ENCODE assay signal across 24 cellular contexts in the genomic region with DNA sequence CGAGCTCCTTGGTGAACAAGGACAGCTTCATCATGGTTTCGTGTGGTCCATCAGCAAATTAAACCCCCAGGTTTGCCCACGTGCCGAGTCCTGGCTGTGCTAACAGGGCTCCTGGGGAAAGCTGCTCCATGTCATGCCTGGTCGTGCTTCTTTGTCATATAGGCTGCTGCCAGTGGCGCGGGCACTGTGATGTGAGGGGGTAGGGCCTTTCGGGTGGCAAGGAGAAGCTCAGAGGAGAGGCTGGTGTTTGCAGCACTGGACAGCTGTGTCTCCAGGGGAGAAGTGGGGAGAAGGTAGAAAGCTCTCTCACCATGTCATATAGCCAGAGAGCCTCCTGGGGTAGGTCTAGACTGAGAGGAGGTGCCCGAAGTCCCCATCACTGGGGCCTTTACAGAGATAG. TPM values are rescaled to one million over a fixed set of nuclear protein-coding genes. Genes with fewer than 3 reads are reported as not detected.
"Had no signal": no experiment of that assay in that cellular context is flagged by ENCODE, and none has a peak within 500 bp of the region (broad histone marks: within the 10 kb centered on the region; RNA-seq: fewer than 3 reads in every experiment).

No MANE protein-coding gene starts in this region.

- H2AFZ ChIP-seq: parathyroid adenoma had no signal

- H3K27ac Mint-ChIP-seq: dendritic cell treated with granulocyte-macrophage colony-stimulating factor and Interleukin-4, amounts not matched to agents 40 ng/mL and 50 ng/mL, for 4 days; effector memory CD8-positive, alpha-beta T cell; immature natural killer cell; nephron; type B pancreatic cell had no signal

- H3K9me3 ChIP-seq: esophagus squamous epithelium, suprapubic skin, thyroid gland, uterus had no signal

- H3K9me3 Mint-ChIP-seq: dendritic cell treated with granulocyte-macrophage colony-stimulating factor and Interleukin-4, amounts not matched to agents 40 ng/mL and 50 ng/mL, for 4 days; effector memory CD8-positive, alpha-beta T cell; immature natural killer cell; nephron; type B pancreatic cell had no signal

- H3K4me1 ChIP-seq: esophagus squamous epithelium, parathyroid adenoma, suprapubic skin, thyroid gland, uterus had no signal

- H3K27ac ChIP-seq: esophagus squamous epithelium, parathyroid adenoma, suprapubic skin, thyroid gland, uterus had no signal

- H3K36me3 ChIP-seq: esophagus squamous epithelium, suprapubic skin, thyroid gland, uterus had no signal

- H3K4me3 ChIP-seq: esophagus squamous epithelium, lung, suprapubic skin, thyroid gland, uterus had no signal

- H3K36me3 Mint-ChIP-seq: immature natural killer cell, naive B cell, type B pancreatic cell had no signal

- DNase-seq: effector memory CD8-positive, alpha-beta T cell; esophagus squamous epithelium; foreskin fibroblast; immature natural killer cell; kidney; left cardiac atrium; left ventricle myocardium superior; mesenchymal stem cell; naive B cell; small intestine; stimulated activated CD4-positive, alpha-beta T cell treated with anti-CD3 and anti-CD28 coated beads, Interleukin-2, amount 100 ng/mL, for 48 hours; stimulated activated naive CD8-positive, alpha-beta T cell treated with anti-CD3 and anti-CD28 coated beads, Interleukin-15, Interleukin-2, amounts not matched to agents 100 U/mL and 50 U/mL, for 24 hours; thyroid gland had no signal

- ATAC-seq: effector memory CD8-positive, alpha-beta T cell; left cardiac atrium; left ventricle myocardium superior; stimulated activated naive CD8-positive, alpha-beta T cell treated with anti-CD3 and anti-CD28 coated beads, Interleukin-15, Interleukin-2, amounts not matched to agents 100 U/mL and 50 U/mL, for 24 hours had no signal

- FAIRE-seq: colon, kidney, small intestine had no signal

- H3K79me2 ChIP-seq: parathyroid adenoma had no signal

- H3K4me1 Mint-ChIP-seq: immature natural killer cell, naive B cell, nephron had no signal

- H3K27me3 ChIP-seq: thyroid gland, uterus had no signal

- H3K9ac ChIP-seq: parathyroid adenoma had no signal

- H3K4me3 Mint-ChIP-seq: dendritic cell treated with granulocyte-macrophage colony-stimulating factor and Interleukin-4, amounts not matched to agents 40 ng/mL and 50 ng/mL, for 4 days; effector memory CD8-positive, alpha-beta T cell; immature natural killer cell; naive B cell; nephron; type B pancreatic cell had no signal

RNA-seq across cellular contexts. Expression of gene VSTM2B, which starts 13.3 kb away (rescaled TPM):
- total RNA-seq: epithelial cell of proximal tubule, esophagus squamous epithelium, kidney, left cardiac atrium, left ventricle myocardium superior, lung, omental fat pad, pulmonary artery endothelial cell, suprapubic skin, thyroid gland, uterus had no signal
- polyA plus RNA-seq: lung had no signal
